25 cellular contexts compared by ENCODE assay signal in the genomic region with DNA sequence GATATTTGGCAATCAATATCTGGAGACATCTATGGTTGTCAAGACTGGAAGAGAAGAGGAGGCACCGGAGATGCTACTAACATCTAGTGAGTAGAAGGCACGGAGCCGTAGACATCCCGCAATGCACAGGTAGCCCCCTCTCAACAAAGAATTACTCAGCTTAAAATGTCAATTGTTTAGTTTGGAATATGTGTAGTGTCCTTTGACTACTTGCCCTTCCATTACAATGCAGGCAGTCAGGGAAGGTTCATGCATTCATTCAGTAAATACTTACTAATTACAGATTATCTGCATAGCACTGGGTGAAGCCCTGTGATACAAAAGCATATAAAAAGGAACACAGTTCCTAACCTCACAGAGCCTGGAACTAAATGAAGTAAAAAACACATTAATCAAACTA.
"Had no signal": no experiment of that assay in that cellular context is flagged by ENCODE, and none has a peak within 500 bp of the region (broad histone marks: within the 10 kb centered on the region; RNA-seq: fewer than 3 reads in every experiment).

No MANE protein-coding gene starts in this region.

- H3K36me3 Mint-ChIP-seq: mesothelial cell of epicardium; naive B cell; naive thymus-derived CD8-positive, alpha-beta T cell had no signal

- H3K27me3 Mint-ChIP-seq: dendritic cell treated with granulocyte-macrophage colony-stimulating factor and Interleukin-4, amounts not matched to agents 40 ng/mL and 50 ng/mL, for 4 days; effector memory CD8-positive, alpha-beta T cell; naive B cell; naive thymus-derived CD8-positive, alpha-beta T cell had no signal

- H3K27ac Mint-ChIP-seq: dendritic cell treated with granulocyte-macrophage colony-stimulating factor and Interleukin-4, amounts not matched to agents 40 ng/mL and 50 ng/mL, for 4 days; effector memory CD8-positive, alpha-beta T cell; endodermal cell; mesothelial cell of epicardium; naive B cell; naive thymus-derived CD8-positive, alpha-beta T cell had no signal

- H3K4me2 ChIP-seq: hepatocyte had no signal

- H3K27ac ChIP-seq: colonic mucosa, epithelial cell of prostate, esophagus squamous epithelium, gastrocnemius medialis, heart left ventricle, hepatocyte, left lung, lower lobe of right lung had no signal

- H3K9me3 Mint-ChIP-seq: dendritic cell treated with granulocyte-macrophage colony-stimulating factor and Interleukin-4, amounts not matched to agents 40 ng/mL and 50 ng/mL, for 4 days; endodermal cell; mesothelial cell of epicardium had no signal

- H3K4me1 ChIP-seq: colonic mucosa, esophagus squamous epithelium, gastrocnemius medialis, heart left ventricle, left lung, lower lobe of right lung had no signal

- H3K79me2 ChIP-seq: hepatocyte had no signal

- H3K27me3 ChIP-seq: colonic mucosa, esophagus squamous epithelium, gastrocnemius medialis, heart left ventricle, hepatocyte, left lung had no signal

- H3K4me1 Mint-ChIP-seq: naive B cell; naive thymus-derived CD8-positive, alpha-beta T cell had no signal

- DNase-seq: colonic mucosa; cortex of kidney; effector CD8-positive, alpha-beta T cell; effector memory CD8-positive, alpha-beta T cell; endodermal cell; erythroblast; esophagus squamous epithelium; foreskin fibroblast; foreskin melanocyte; gastrocnemius medialis; heart left ventricle; hypothalamus; left cardiac atrium; left lung; left ventricle myocardium superior; lower lobe of right lung; mesenchymal stem cell; mucosa of descending colon; naive B cell; naive thymus-derived CD8-positive, alpha-beta T cell had no signal

- H3K9me3 ChIP-seq: colonic mucosa, esophagus squamous epithelium, gastrocnemius medialis, heart left ventricle, left lung, lower lobe of right lung, mucosa of descending colon had no signal

- ATAC-seq: effector memory CD8-positive, alpha-beta T cell; esophagus mucosa; gastrocnemius medialis; heart left ventricle; left cardiac atrium; left lung; left ventricle myocardium superior; lower lobe of right lung; mucosa of descending colon; naive thymus-derived CD8-positive, alpha-beta T cell had no signal

- H3K4me3 Mint-ChIP-seq: dendritic cell treated with granulocyte-macrophage colony-stimulating factor and Interleukin-4, amounts not matched to agents 40 ng/mL and 50 ng/mL, for 4 days; effector memory CD8-positive, alpha-beta T cell; endodermal cell; mesothelial cell of epicardium; naive B cell; naive thymus-derived CD8-positive, alpha-beta T cell had no signal

- H2AFZ ChIP-seq: hepatocyte had no signal
